1 cellular context compared by ENCODE assay signal in the genomic region with DNA sequence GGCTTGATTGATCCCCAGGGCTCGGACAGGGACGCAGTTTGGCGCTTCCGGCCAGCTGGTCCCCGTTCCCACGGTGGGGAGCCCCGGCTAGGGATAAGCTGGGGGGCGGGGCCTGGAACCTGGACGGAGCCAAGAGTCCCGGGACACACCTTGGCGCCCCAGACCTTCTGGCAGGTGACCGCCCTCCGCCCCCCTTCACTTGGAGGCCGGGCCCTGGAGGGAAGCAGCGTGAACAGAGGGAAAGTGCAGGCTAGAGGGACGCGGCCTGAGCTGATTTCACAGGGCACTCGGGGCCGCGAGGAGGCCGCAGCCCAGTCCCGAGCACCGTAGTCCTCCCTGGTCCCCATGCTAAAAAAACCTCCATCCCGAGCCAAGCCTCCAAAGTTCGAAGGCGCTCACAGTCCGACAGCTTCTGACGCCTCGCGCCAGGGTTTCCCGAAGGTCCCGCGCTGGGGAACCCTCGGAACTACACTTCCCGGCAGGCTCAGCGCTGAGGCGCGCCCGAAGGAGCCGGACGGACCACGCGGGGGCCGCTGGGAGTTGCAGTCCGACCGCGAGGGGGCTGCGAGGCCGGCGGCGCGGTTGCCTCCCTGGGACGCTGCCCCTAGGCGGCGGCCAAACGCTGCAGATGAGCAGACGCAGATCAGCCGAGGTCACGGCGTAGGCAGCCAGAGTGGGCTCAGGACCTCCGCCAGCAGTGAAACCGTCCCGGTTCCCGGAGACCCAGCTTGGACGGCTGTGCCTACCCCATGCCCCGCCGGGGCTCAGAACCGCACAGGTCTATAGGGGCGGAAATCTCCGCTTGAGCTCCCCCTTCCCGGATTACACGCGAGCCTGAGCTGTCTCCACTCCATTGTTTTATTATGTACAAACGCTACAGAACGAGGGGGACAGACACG.
TF ChIP-seq lines count a peak whose summit lies in the region.

A gene with protein sequence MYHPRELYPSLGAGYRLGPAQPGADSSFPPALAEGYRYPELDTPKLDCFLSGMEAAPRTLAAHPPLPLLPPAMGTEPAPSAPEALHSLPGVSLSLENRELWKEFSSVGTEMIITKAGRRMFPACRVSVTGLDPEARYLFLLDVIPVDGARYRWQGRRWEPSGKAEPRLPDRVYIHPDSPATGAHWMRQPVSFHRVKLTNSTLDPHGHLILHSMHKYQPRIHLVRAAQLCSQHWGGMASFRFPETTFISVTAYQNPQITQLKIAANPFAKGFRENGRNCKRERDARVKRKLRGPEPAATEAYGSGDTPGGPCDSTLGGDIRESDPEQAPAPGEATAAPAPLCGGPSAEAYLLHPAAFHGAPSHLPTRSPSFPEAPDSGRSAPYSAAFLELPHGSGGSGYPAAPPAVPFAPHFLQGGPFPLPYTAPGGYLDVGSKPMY (minus strand): TSS at position 451 of the 899 bp plus-strand sequence. CDS start 731 bp downstream, outside the sequence.

TF ChIP-seq in K562, 482 proteins besides CTCF, POLR2A, EP300 and RAD21 (continued from another document and continues in another):
- TF ChIP-seq, protein P1, sequence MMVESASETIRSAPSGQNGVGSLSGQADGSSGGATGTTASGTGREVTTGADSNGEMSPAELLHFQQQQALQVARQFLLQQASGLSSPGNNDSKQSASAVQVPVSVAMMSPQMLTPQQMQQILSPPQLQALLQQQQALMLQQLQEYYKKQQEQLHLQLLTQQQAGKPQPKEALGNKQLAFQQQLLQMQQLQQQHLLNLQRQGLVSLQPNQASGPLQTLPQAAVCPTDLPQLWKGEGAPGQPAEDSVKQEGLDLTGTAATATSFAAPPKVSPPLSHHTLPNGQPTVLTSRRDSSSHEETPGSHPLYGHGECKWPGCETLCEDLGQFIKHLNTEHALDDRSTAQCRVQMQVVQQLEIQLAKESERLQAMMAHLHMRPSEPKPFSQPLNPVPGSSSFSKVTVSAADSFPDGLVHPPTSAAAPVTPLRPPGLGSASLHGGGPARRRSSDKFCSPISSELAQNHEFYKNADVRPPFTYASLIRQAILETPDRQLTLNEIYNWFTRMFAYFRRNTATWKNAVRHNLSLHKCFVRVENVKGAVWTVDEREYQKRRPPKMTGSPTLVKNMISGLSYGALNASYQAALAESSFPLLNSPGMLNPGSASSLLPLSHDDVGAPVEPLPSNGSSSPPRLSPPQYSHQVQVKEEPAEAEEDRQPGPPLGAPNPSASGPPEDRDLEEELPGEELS (CRISPR knock-in tag; IDR thresholded peaks at IDR 0.05; ENCODE audit: borderline replicate concordance) = peak; percentile 46; the same call in 1 of the 2 replicates
- TF ChIP-seq ETS2 (tag; IDR thresholded peaks at IDR 0.05; ENCODE audit: borderline replicate concordance, poor library complexity, severe bottlenecking) (no peak), ZNF57 (CRISPR knock-in tag; IDR thresholded peaks at IDR 0.05) (no peak), POLR2H (tag; IDR thresholded peaks at IDR 0.05; ENCODE audit: low read depth) (peak; percentile 22; the same call in 1 of the 2 replicates), ZNF316 (IDR thresholded peaks at IDR 0.05) (no peak), NCOA4 (IDR thresholded peaks at IDR 0.05; ENCODE audit: partially characterized antibody) (no peak), SIN3A (IDR thresholded peaks at IDR 0.05; ENCODE audit: borderline replicate concordance in 2 of 2, control insufficient read depth in 1 of 2, low read depth in 2 of 2, low read length in 2 of 2) (no peak), CBFA2T3 (IDR thresholded peaks at IDR 0.05) (no peak), POLR2AphosphoS5 (IDR thresholded peaks at IDR 0.05; ENCODE audit: control insufficient read depth, insufficient read depth, low read depth, low read length) (0 out of 2 replicates have a peak, but pooled peaks have one; percentile 19), PHF8 (IDR thresholded peaks at IDR 0.05; ENCODE audit: borderline replicate concordance, low read length) (peak; percentile 72; the same call in 1 of the 2 replicates), SIRT6 (IDR thresholded peaks at IDR 0.05; ENCODE audit: low read depth, low read length) (no peak), ZC3H8 (IDR thresholded peaks at IDR 0.05) (no peak), ZZZ3 (IDR thresholded peaks at IDR 0.05) (no peak), HDAC3 (IDR thresholded peaks at IDR 0.05; ENCODE audit: borderline replicate concordance, partially characterized antibody) (no peak), DACH1 (IDR thresholded peaks at IDR 0.05; ENCODE audit: partially characterized antibody) (no peak), MAZ (CRISPR knock-in tag; conservative IDR thresholded peaks at IDR 0.05 in 1 of 2, IDR thresholded peaks at IDR 0.05 in 1 of 2) (peak; percentile 81 to 92), ZNF311 (CRISPR knock-in tag; IDR thresholded peaks at IDR 0.05) (no peak)
- TF ChIP-seq, protein P2, sequence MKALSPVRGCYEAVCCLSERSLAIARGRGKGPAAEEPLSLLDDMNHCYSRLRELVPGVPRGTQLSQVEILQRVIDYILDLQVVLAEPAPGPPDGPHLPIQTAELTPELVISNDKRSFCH (CRISPR knock-in tag; IDR thresholded peaks at IDR 0.05) = no peak
- TF ChIP-seq, protein P2 (tag; IDR thresholded peaks at IDR 0.05) = no peak
- TF ChIP-seq, protein P3, sequence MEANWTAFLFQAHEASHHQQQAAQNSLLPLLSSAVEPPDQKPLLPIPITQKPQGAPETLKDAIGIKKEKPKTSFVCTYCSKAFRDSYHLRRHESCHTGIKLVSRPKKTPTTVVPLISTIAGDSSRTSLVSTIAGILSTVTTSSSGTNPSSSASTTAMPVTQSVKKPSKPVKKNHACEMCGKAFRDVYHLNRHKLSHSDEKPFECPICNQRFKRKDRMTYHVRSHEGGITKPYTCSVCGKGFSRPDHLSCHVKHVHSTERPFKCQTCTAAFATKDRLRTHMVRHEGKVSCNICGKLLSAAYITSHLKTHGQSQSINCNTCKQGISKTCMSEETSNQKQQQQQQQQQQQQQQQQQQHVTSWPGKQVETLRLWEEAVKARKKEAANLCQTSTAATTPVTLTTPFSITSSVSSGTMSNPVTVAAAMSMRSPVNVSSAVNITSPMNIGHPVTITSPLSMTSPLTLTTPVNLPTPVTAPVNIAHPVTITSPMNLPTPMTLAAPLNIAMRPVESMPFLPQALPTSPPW (CRISPR knock-in tag; IDR thresholded peaks at IDR 0.05) = peak; percentile 75
- TF ChIP-seq, protein P4, sequence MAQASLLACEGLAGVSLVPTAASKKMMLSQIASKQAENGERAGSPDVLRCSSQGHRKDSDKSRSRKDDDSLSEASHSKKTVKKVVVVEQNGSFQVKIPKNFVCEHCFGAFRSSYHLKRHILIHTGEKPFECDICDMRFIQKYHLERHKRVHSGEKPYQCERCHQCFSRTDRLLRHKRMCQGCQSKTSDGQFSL (CRISPR knock-in tag; IDR thresholded peaks at IDR 0.05) = no peak
- TF ChIP-seq, protein P4 (tag; IDR thresholded peaks at IDR 0.05) = no peak
- TF ChIP-seq, protein P5, sequence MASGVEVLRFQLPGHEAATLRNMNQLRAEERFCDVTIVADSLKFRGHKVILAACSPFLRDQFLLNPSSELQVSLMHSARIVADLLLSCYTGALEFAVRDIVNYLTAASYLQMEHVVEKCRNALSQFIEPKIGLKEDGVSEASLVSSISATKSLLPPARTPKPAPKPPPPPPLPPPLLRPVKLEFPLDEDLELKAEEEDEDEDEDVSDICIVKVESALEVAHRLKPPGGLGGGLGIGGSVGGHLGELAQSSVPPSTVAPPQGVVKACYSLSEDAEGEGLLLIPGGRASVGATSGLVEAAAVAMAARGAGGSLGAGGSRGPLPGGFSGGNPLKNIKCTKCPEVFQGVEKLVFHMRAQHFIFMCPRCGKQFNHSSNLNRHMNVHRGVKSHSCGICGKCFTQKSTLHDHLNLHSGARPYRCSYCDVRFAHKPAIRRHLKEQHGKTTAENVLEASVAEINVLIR (CRISPR knock-in tag; IDR thresholded peaks at IDR 0.05) = peak; percentile 56; the same call in 1 of the 2 replicates
- TF ChIP-seq, protein P6, sequence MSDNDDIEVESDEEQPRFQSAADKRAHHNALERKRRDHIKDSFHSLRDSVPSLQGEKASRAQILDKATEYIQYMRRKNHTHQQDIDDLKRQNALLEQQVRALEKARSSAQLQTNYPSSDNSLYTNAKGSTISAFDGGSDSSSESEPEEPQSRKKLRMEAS (CRISPR knock-in tag; IDR thresholded peaks at IDR 0.05) = no peak; the same call in 1 of the 2 replicates
- TF ChIP-seq, protein P7, sequence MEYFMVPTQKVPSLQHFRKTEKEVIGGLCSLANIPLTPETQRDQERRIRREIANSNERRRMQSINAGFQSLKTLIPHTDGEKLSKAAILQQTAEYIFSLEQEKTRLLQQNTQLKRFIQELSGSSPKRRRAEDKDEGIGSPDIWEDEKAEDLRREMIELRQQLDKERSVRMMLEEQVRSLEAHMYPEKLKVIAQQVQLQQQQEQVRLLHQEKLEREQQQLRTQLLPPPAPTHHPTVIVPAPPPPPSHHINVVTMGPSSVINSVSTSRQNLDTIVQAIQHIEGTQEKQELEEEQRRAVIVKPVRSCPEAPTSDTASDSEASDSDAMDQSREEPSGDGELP (CRISPR knock-in tag; IDR thresholded peaks at IDR 0.05; ENCODE audit: borderline replicate concordance) = peak; percentile 45
- TF ChIP-seq, protein P8, sequence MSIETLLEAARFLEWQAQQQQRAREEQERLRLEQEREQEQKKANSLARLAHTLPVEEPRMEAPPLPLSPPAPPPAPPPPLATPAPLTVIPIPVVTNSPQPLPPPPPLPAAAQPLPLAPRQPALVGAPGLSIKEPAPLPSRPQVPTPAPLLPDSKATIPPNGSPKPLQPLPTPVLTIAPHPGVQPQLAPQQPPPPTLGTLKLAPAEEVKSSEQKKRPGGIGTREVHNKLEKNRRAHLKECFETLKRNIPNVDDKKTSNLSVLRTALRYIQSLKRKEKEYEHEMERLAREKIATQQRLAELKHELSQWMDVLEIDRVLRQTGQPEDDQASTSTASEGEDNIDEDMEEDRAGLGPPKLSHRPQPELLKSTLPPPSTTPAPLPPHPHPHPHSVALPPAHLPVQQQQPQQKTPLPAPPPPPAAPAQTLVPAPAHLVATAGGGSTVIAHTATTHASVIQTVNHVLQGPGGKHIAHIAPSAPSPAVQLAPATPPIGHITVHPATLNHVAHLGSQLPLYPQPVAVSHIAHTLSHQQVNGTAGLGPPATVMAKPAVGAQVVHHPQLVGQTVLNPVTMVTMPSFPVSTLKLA (conservative IDR thresholded peaks at IDR 0.05) = peak; percentile 3 to 71; a peak in 3 of 4 replicates
- TF ChIP-seq, protein P9, sequence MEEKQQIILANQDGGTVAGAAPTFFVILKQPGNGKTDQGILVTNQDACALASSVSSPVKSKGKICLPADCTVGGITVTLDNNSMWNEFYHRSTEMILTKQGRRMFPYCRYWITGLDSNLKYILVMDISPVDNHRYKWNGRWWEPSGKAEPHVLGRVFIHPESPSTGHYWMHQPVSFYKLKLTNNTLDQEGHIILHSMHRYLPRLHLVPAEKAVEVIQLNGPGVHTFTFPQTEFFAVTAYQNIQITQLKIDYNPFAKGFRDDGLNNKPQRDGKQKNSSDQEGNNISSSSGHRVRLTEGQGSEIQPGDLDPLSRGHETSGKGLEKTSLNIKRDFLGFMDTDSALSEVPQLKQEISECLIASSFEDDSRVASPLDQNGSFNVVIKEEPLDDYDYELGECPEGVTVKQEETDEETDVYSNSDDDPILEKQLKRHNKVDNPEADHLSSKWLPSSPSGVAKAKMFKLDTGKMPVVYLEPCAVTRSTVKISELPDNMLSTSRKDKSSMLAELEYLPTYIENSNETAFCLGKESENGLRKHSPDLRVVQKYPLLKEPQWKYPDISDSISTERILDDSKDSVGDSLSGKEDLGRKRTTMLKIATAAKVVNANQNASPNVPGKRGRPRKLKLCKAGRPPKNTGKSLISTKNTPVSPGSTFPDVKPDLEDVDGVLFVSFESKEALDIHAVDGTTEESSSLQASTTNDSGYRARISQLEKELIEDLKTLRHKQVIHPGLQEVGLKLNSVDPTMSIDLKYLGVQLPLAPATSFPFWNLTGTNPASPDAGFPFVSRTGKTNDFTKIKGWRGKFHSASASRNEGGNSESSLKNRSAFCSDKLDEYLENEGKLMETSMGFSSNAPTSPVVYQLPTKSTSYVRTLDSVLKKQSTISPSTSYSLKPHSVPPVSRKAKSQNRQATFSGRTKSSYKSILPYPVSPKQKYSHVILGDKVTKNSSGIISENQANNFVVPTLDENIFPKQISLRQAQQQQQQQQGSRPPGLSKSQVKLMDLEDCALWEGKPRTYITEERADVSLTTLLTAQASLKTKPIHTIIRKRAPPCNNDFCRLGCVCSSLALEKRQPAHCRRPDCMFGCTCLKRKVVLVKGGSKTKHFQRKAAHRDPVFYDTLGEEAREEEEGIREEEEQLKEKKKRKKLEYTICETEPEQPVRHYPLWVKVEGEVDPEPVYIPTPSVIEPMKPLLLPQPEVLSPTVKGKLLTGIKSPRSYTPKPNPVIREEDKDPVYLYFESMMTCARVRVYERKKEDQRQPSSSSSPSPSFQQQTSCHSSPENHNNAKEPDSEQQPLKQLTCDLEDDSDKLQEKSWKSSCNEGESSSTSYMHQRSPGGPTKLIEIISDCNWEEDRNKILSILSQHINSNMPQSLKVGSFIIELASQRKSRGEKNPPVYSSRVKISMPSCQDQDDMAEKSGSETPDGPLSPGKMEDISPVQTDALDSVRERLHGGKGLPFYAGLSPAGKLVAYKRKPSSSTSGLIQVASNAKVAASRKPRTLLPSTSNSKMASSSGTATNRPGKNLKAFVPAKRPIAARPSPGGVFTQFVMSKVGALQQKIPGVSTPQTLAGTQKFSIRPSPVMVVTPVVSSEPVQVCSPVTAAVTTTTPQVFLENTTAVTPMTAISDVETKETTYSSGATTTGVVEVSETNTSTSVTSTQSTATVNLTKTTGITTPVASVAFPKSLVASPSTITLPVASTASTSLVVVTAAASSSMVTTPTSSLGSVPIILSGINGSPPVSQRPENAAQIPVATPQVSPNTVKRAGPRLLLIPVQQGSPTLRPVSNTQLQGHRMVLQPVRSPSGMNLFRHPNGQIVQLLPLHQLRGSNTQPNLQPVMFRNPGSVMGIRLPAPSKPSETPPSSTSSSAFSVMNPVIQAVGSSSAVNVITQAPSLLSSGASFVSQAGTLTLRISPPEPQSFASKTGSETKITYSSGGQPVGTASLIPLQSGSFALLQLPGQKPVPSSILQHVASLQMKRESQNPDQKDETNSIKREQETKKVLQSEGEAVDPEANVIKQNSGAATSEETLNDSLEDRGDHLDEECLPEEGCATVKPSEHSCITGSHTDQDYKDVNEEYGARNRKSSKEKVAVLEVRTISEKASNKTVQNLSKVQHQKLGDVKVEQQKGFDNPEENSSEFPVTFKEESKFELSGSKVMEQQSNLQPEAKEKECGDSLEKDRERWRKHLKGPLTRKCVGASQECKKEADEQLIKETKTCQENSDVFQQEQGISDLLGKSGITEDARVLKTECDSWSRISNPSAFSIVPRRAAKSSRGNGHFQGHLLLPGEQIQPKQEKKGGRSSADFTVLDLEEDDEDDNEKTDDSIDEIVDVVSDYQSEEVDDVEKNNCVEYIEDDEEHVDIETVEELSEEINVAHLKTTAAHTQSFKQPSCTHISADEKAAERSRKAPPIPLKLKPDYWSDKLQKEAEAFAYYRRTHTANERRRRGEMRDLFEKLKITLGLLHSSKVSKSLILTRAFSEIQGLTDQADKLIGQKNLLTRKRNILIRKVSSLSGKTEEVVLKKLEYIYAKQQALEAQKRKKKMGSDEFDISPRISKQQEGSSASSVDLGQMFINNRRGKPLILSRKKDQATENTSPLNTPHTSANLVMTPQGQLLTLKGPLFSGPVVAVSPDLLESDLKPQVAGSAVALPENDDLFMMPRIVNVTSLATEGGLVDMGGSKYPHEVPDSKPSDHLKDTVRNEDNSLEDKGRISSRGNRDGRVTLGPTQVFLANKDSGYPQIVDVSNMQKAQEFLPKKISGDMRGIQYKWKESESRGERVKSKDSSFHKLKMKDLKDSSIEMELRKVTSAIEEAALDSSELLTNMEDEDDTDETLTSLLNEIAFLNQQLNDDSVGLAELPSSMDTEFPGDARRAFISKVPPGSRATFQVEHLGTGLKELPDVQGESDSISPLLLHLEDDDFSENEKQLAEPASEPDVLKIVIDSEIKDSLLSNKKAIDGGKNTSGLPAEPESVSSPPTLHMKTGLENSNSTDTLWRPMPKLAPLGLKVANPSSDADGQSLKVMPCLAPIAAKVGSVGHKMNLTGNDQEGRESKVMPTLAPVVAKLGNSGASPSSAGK (IDR thresholded peaks at IDR 0.05) = peak; percentile 74
